Comparison of ENCODE assay signal across 1 cellular context in the genomic region with DNA sequence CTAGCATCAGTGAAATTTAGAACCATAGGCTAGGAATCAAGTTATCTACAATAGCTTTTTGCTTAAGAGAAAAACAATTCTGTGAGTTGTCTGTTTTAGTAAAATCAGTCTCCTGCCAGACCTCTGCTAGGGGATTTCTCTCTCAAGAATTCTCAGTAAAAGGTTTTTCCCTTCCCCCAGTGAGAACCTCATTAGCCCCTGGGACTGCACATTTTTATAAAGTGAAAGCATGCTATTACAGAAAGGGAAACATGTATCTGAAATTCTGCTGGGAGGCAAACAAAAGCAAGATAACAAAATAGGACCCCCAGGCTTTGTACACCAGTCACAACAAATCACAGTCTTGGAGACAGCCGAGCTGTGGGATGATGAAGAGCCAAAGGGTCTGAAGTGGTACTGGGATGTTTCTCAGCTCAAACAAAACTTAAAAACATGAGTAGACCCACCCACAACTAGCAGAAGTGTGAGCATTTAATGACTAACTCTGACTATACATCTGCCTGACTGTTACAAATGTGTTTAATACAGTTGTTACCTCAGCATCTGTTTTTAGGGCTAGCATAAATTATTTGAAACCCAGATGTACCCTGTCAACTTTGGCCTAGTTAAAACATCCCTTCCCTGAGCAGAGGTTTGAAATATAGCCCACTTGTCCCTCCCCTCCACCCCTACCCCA.
TF ChIP-seq lines count a peak whose summit lies in the region.

No MANE protein-coding gene starts in this region.

TF ChIP-seq in IMR-90, 13 proteins besides CTCF, POLR2A, EP300 and RAD21:
- no peak for TF ChIP-seq RFX5 (IDR thresholded peaks at IDR 0.05; ENCODE audit: low read depth, low read length)
- no peak for TF ChIP-seq CHD1 (IDR thresholded peaks at IDR 0.05; ENCODE audit: low read depth, low read length)
- no peak for TF ChIP-seq RCOR1 (IDR thresholded peaks at IDR 0.05; ENCODE audit: insufficient replicate concordance, low read length)
- TF ChIP-seq FOS (IDR thresholded peaks at IDR 0.05; ENCODE audit: low read depth, low read length), result no peak
- TF ChIP-seq NFE2L2 (IDR thresholded peaks at IDR 0.05; ENCODE audit: low read depth, low read length), result no peak
- TF ChIP-seq MXI1 (IDR thresholded peaks at IDR 0.05; ENCODE audit: borderline replicate concordance, low read depth, low read length), result no peak
- TF ChIP-seq BHLHE40 (IDR thresholded peaks at IDR 0.05; ENCODE audit: low read depth, low read length), result no peak
- no peak for TF ChIP-seq USF2 (IDR thresholded peaks at IDR 0.05; ENCODE audit: low read depth, low read length)
- no peak for TF ChIP-seq ELK1 (IDR thresholded peaks at IDR 0.05; ENCODE audit: borderline replicate concordance, low read depth, low read length)
- TF ChIP-seq SMC3 (IDR thresholded peaks at IDR 0.05; ENCODE audit: low read depth, low read length), result no peak
- TF ChIP-seq CEBPB (IDR thresholded peaks at IDR 0.05; ENCODE audit: low read depth, low read length), result no peak
- TF ChIP-seq MAZ (IDR thresholded peaks at IDR 0.05; ENCODE audit: borderline replicate concordance, low read depth, low read length), result no peak
- TF ChIP-seq MAFK (IDR thresholded peaks at IDR 0.05; ENCODE audit: low read depth, low read length), result no peak
